14 cellular contexts compared by ENCODE assay signal in the genomic region with DNA sequence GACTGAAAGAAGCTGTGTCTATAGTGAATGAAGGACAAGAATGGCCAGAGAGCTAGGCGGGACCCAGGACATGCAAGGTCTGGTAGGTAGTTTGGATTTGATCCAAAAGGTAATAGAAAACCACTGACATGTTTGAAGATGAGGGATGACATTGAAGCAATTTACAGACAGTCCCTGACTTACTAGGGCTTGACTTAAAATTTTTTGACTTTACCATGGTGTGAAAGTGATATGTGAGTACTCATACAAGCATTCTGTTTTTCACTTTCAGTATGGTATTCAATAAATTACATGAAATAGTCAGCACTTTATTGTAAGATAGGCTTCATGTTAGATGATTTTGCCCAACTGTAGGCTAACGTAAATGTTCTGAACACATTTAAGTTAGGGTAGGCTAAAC. TPM values are rescaled to one million over a fixed set of nuclear protein-coding genes. Genes with fewer than 3 reads are reported as not detected.
DNase-seq lines count a peak whose midpoint lies in the region; ATAC-seq lines count a peak whose summit lies in the region.
"Had no signal": no experiment of that assay in that cellular context is flagged by ENCODE, and none has a peak within 500 bp of the region (broad histone marks: within the 10 kb centered on the region; RNA-seq: fewer than 3 reads in every experiment).

No MANE protein-coding gene starts in this region.

- peaks cover 73% of the 10 kb centered on the region for H3K4me1 Mint-ChIP-seq in activated T-cell treated with anti-CD3 and anti-CD28 coated beads, Interleukin-2, amount 50 U/mL, for 24 hours (ENCODE audit: low read depth)
- H3K4me1 Mint-ChIP-seq in activated T-helper 1 cell treated with anti-CD3 and anti-CD28 coated beads, Interleukin-12 subunit alpha, Interleukin-12 subunit beta, Interleukin-2, Interleukin-4 antibody, amounts not matched to agents 30 ng/mL and 10 ng/mL and 1 ng/mL, durations not matched to agents 14 hours and 24 hours and 36 hours (ENCODE audit: low read depth): peaks cover 70% of the 10 kb centered on the region
- H3K4me1 Mint-ChIP-seq in stimulated activated effector memory CD8-positive, alpha-beta T cell treated with anti-CD3 and anti-CD28 coated beads, Interleukin-12 subunit alpha, Interleukin-12 subunit beta, amount 100 ng/mL, for 72 hours: peaks cover 53% of the 10 kb centered on the region

- intact Hi-C loops in activated T-helper 1 cell treated with anti-CD3 and anti-CD28 coated beads, Interleukin-12 subunit alpha, Interleukin-12 subunit beta, Interleukin-2, Interleukin-4 antibody, amounts not matched to agents 30 ng/mL and 10 ng/mL and 1 ng/mL, durations not matched to agents 14 hours and 24 hours and 36 hours (cut with micrococcal nuclease): loop anchor here (2.0 kb wide), 1 partner anchor 133 kb away; a partner anchor contains a TSS

- ATAC-seq in stimulated activated effector memory CD8-positive, alpha-beta T cell treated with anti-CD3 and anti-CD28 coated beads, Interleukin-12 subunit alpha, Interleukin-12 subunit beta, amount 100 ng/mL, for 72 hours: peak; percentile 85

- H3K27ac Mint-ChIP-seq in activated T-cell treated with anti-CD3 and anti-CD28 coated beads, Interleukin-2, amount 50 U/mL, for 24 hours: peak overlapping the region; percentile 83
- H3K27ac Mint-ChIP-seq in activated T-helper 1 cell treated with anti-CD3 and anti-CD28 coated beads, Interleukin-12 subunit alpha, Interleukin-12 subunit beta, Interleukin-2, Interleukin-4 antibody, amounts not matched to agents 30 ng/mL and 10 ng/mL and 1 ng/mL, durations not matched to agents 14 hours and 24 hours and 36 hours: peak overlapping the region; percentile 58
- peak overlapping the region; percentile 17 for H3K27ac Mint-ChIP-seq in stimulated activated effector memory CD8-positive, alpha-beta T cell treated with anti-CD3 and anti-CD28 coated beads, Interleukin-12 subunit alpha, Interleukin-12 subunit beta, amount 100 ng/mL, for 72 hours

- H3K27me3 Mint-ChIP-seq in activated T-cell treated with anti-CD3 and anti-CD28 coated beads, Interleukin-2, amount 50 U/mL, for 24 hours: no peaks in the 10 kb centered on the region
- H3K27me3 Mint-ChIP-seq in activated T-helper 1 cell treated with anti-CD3 and anti-CD28 coated beads, Interleukin-12 subunit alpha, Interleukin-12 subunit beta, Interleukin-2, Interleukin-4 antibody, amounts not matched to agents 30 ng/mL and 10 ng/mL and 1 ng/mL, durations not matched to agents 14 hours and 24 hours and 36 hours (ENCODE audit: insufficient read depth): no peaks in the 10 kb centered on the region
- H3K27me3 Mint-ChIP-seq: CD8-positive, alpha-beta memory T cell had no signal

- H3K36me3 ChIP-seq in HAP-1 (replicated peaks): peaks cover 72% of the 10 kb centered on the region

- H3K9me3 ChIP-seq in HAP-1: no peaks in the 10 kb centered on the region

- H3K4me3 Mint-ChIP-seq in activated T-cell treated with anti-CD3 and anti-CD28 coated beads, Interleukin-2, amount 50 U/mL, for 24 hours: no peak overlapping the region
- no peak overlapping the region for H3K4me3 Mint-ChIP-seq in activated T-helper 1 cell treated with anti-CD3 and anti-CD28 coated beads, Interleukin-12 subunit alpha, Interleukin-12 subunit beta, Interleukin-2, Interleukin-4 antibody, amounts not matched to agents 30 ng/mL and 10 ng/mL and 1 ng/mL, durations not matched to agents 14 hours and 24 hours and 36 hours
- no peak overlapping the region for H3K4me3 Mint-ChIP-seq in stimulated activated effector memory CD8-positive, alpha-beta T cell treated with anti-CD3 and anti-CD28 coated beads, Interleukin-12 subunit alpha, Interleukin-12 subunit beta, amount 100 ng/mL, for 72 hours
- H3K4me3 Mint-ChIP-seq: CD8-positive, alpha-beta memory T cell had no signal

- H3K27me3 ChIP-seq in HAP-1 (ENCODE audit: low read depth): no peaks in the 10 kb centered on the region

- peaks cover 11% of the 10 kb centered on the region for H3K9me3 Mint-ChIP-seq in activated T-cell treated with anti-CD3 and anti-CD28 coated beads, Interleukin-2, amount 50 U/mL, for 24 hours
- H3K9me3 Mint-ChIP-seq in activated T-helper 1 cell treated with anti-CD3 and anti-CD28 coated beads, Interleukin-12 subunit alpha, Interleukin-12 subunit beta, Interleukin-2, Interleukin-4 antibody, amounts not matched to agents 30 ng/mL and 10 ng/mL and 1 ng/mL, durations not matched to agents 14 hours and 24 hours and 36 hours: peaks cover 19% of the 10 kb centered on the region
- H3K9me3 Mint-ChIP-seq in stimulated activated effector memory CD8-positive, alpha-beta T cell treated with anti-CD3 and anti-CD28 coated beads, Interleukin-12 subunit alpha, Interleukin-12 subunit beta, amount 100 ng/mL, for 72 hours: peaks cover 6% of the 10 kb centered on the region

- in situ Hi-C loops in HAP-1 (cut with MboI; ENCODE audit: low sequenced_read_pairs): no loop called here

- H3K4me3 ChIP-seq in HAP-1: no peak overlapping the region

- no peaks in the 10 kb centered on the region for H3K4me1 ChIP-seq in HAP-1

- H3K36me3 Mint-ChIP-seq in activated T-cell treated with anti-CD3 and anti-CD28 coated beads, Interleukin-2, amount 50 U/mL, for 24 hours (ENCODE audit: low read depth): peaks cover 94% of the 10 kb centered on the region
- peaks cover 49% of the 10 kb centered on the region for H3K36me3 Mint-ChIP-seq in activated T-helper 1 cell treated with anti-CD3 and anti-CD28 coated beads, Interleukin-12 subunit alpha, Interleukin-12 subunit beta, Interleukin-2, Interleukin-4 antibody, amounts not matched to agents 30 ng/mL and 10 ng/mL and 1 ng/mL, durations not matched to agents 14 hours and 24 hours and 36 hours (ENCODE audit: low read depth)
- H3K36me3 Mint-ChIP-seq in stimulated activated effector memory CD8-positive, alpha-beta T cell treated with anti-CD3 and anti-CD28 coated beads, Interleukin-12 subunit alpha, Interleukin-12 subunit beta, amount 100 ng/mL, for 72 hours: peaks cover 88% of the 10 kb centered on the region

- peak; percentile 17 for DNase-seq in DMS53 (lab: John Stamatoyannopoulos, UW)
- DNase-seq in DMS53 treated with DMSO at 0.1 percent for 48 hours (lab: John Stamatoyannopoulos, UW; ENCODE audit: unreplicated experiment): no peak
- DNase-seq in activated T-cell treated with anti-CD3 and anti-CD28 coated beads, Interleukin-2, amount 50 U/mL, for 24 hours: no peak
- DNase-seq in activated T-cell treated with anti-CD3 and anti-CD28 coated beads for 4 hours: no peak
- DNase-seq in activated T-helper 1 cell treated with anti-CD3 and anti-CD28 coated beads, Interleukin-12 subunit alpha, Interleukin-12 subunit beta, Interleukin-2, Interleukin-4 antibody, amounts not matched to agents 30 ng/mL and 10 ng/mL and 1 ng/mL, durations not matched to agents 14 hours and 24 hours and 36 hours (ENCODE audit: low spot score): no peak
- no peak for DNase-seq in stimulated activated effector memory CD8-positive, alpha-beta T cell treated with anti-CD3 and anti-CD28 coated beads, Interleukin-12 subunit alpha, Interleukin-12 subunit beta, amount 100 ng/mL, for 72 hours (ENCODE audit: low spot score in 2 of 2)
- no peak for DNase-seq in HAP-1 (ENCODE audit: low spot score in 2 of 2)
- no peak for DNase-seq in activated effector memory CD4-positive, alpha-beta T cell treated with anti-CD3 and anti-CD28 coated beads, Interleukin-2, amount 50 U/mL, for 16 hours
- DNase-seq: CD8-positive, alpha-beta memory T cell; HCEC 1CT; NCI-H1436 treated with DMSO at 0.1 percent for 48 hours; NCI-H2081 treated with DMSO at 0.1 percent for 48 hours; NCI-H82; SIG-M5 had no signal

RNA-seq across cellular contexts. Expression of a gene that starts 7.7 kb away (rescaled TPM):
- 157 and 166 TPM in 2 replicates for total RNA-seq in activated T-helper 1 cell treated with anti-CD3 and anti-CD28 coated beads, Interleukin-12 subunit alpha, Interleukin-12 subunit beta, Interleukin-2, Interleukin-4 antibody, amounts not matched to agents 30 ng/mL and 10 ng/mL and 1 ng/mL, durations not matched to agents 14 hours and 24 hours and 36 hours

RNA-seq across cellular contexts. Expression of a gene that starts 46.3 kb away (rescaled TPM):
- 59.4 and 67.0 TPM in 2 replicates for total RNA-seq in activated T-helper 1 cell treated with anti-CD3 and anti-CD28 coated beads, Interleukin-12 subunit alpha, Interleukin-12 subunit beta, Interleukin-2, Interleukin-4 antibody, amounts not matched to agents 30 ng/mL and 10 ng/mL and 1 ng/mL, durations not matched to agents 14 hours and 24 hours and 36 hours

Comparison
In these comparisons a context has a peak if more than half of its experiments do, and no peak if none do; other contexts are left out.
1. H3K27ac Mint-ChIP-seq: peak in every context shown above with its lines; median percentile 83 in activated T-cell treated with anti-CD3 and anti-CD28 coated beads, Interleukin-2, amount 50 U/mL, for 24 hours; 58 in activated T-helper 1 cell treated with anti-CD3 and anti-CD28 coated beads, Interleukin-12 subunit alpha, Interleukin-12 subunit beta, Interleukin-2, Interleukin-4 antibody, amounts not matched to agents 30 ng/mL and 10 ng/mL and 1 ng/mL, durations not matched to agents 14 hours and 24 hours and 36 hours; 17 in stimulated activated effector memory CD8-positive, alpha-beta T cell treated with anti-CD3 and anti-CD28 coated beads, Interleukin-12 subunit alpha, Interleukin-12 subunit beta, amount 100 ng/mL, for 72 hours.